Comparison of ENCODE assay signal across 1 cellular context in genomic region chr14:65239143-65239672, GRCh38.
TF ChIP-seq lines count a peak whose summit lies in the region.

No MANE protein-coding gene starts in this region.

TF ChIP-seq in HepG2, 621 proteins besides CTCF, POLR2A, EP300 and RAD21 (continued from another document):
- TF ChIP-seq MTERF4 (CRISPR knock-in tag; IDR thresholded peaks at IDR 0.05) (no peak), SMARCC2 (IDR thresholded peaks at IDR 0.05) (no peak), TSC22D2 (CRISPR knock-in tag; IDR thresholded peaks at IDR 0.05; ENCODE audit: borderline replicate concordance) (no peak), SMAD9 (CRISPR knock-in tag; IDR thresholded peaks at IDR 0.05) (no peak), ZNF496 (CRISPR knock-in tag; IDR thresholded peaks at IDR 0.05; ENCODE audit: insufficient replicate concordance) (no peak), HCFC1 (IDR thresholded peaks at IDR 0.05; ENCODE audit: low read depth, low read length) (no peak), ATF2 (CRISPR knock-in tag; IDR thresholded peaks at IDR 0.05) (0 out of 2 replicates have a peak, but pooled peaks have one; percentile 41), RAD51 (IDR thresholded peaks at IDR 0.05; ENCODE audit: borderline replicate concordance) (no peak), ZNF256 (CRISPR knock-in tag; conservative IDR thresholded peaks at IDR 0.05) (no peak), SALL1 (CRISPR knock-in tag; IDR thresholded peaks at IDR 0.05) (peak; percentile 34; the same call in 1 of the 2 replicates), NFYC (CRISPR knock-in tag; IDR thresholded peaks at IDR 0.05) (no peak), E2F2 (CRISPR knock-in tag; IDR thresholded peaks at IDR 0.05; ENCODE audit: borderline replicate concordance) (no peak), PPARG (CRISPR knock-in tag; conservative IDR thresholded peaks at IDR 0.05) (peak; percentile 65; the same call in 1 of the 2 replicates), GLI4 (CRISPR knock-in tag; IDR thresholded peaks at IDR 0.05; ENCODE audit: borderline replicate concordance) (no peak), ZNF850 (CRISPR knock-in tag; conservative IDR thresholded peaks at IDR 0.05) (no peak), SMAD3 (CRISPR knock-in tag; IDR thresholded peaks at IDR 0.05) (peak; percentile 27; the same call in 1 of the 2 replicates)
- TF ChIP-seq, protein P1, sequence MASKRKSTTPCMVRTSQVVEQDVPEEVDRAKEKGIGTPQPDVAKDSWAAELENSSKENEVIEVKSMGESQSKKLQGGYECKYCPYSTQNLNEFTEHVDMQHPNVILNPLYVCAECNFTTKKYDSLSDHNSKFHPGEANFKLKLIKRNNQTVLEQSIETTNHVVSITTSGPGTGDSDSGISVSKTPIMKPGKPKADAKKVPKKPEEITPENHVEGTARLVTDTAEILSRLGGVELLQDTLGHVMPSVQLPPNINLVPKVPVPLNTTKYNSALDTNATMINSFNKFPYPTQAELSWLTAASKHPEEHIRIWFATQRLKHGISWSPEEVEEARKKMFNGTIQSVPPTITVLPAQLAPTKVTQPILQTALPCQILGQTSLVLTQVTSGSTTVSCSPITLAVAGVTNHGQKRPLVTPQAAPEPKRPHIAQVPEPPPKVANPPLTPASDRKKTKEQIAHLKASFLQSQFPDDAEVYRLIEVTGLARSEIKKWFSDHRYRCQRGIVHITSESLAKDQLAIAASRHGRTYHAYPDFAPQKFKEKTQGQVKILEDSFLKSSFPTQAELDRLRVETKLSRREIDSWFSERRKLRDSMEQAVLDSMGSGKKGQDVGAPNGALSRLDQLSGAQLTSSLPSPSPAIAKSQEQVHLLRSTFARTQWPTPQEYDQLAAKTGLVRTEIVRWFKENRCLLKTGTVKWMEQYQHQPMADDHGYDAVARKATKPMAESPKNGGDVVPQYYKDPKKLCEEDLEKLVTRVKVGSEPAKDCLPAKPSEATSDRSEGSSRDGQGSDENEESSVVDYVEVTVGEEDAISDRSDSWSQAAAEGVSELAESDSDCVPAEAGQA (IDR thresholded peaks at IDR 0.05; ENCODE audit: low read depth): no peak
- TF ChIP-seq, protein P1 (CRISPR knock-in tag; IDR thresholded peaks at IDR 0.05; ENCODE audit: borderline replicate concordance): no peak
- TF ChIP-seq, protein P2, sequence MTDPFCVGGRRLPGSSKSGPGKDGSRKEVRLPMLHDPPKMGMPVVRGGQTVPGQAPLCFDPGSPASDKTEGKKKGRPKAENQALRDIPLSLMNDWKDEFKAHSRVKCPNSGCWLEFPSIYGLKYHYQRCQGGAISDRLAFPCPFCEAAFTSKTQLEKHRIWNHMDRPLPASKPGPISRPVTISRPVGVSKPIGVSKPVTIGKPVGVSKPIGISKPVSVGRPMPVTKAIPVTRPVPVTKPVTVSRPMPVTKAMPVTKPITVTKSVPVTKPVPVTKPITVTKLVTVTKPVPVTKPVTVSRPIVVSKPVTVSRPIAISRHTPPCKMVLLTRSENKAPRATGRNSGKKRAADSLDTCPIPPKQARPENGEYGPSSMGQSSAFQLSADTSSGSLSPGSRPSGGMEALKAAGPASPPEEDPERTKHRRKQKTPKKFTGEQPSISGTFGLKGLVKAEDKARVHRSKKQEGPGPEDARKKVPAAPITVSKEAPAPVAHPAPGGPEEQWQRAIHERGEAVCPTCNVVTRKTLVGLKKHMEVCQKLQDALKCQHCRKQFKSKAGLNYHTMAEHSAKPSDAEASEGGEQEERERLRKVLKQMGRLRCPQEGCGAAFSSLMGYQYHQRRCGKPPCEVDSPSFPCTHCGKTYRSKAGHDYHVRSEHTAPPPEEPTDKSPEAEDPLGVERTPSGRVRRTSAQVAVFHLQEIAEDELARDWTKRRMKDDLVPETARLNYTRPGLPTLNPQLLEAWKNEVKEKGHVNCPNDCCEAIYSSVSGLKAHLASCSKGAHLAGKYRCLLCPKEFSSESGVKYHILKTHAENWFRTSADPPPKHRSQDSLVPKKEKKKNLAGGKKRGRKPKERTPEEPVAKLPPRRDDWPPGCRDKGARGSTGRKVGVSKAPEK (CRISPR knock-in tag; IDR thresholded peaks at IDR 0.05; ENCODE audit: borderline replicate concordance): peak; percentile 16; the same call in 1 of the 2 replicates
- TF ChIP-seq, protein P3, sequence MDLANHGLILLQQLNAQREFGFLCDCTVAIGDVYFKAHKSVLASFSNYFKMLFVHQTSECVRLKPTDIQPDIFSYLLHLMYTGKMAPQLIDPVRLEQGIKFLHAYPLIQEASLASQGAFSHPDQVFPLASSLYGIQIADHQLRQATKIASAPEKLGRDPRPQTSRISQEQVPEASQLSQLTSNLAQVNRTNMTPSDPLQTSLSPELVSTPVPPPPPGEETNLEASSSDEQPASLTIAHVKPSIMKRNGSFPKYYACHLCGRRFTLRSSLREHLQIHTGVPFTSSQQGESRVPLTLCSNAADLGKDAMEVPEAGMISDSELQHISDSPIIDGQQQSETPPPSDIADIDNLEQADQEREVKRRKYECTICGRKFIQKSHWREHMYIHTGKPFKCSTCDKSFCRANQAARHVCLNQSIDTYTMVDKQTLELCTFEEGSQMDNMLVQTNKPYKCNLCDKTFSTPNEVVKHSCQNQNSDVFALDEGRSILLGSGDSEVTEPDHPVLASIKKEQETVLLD (CRISPR knock-in tag; IDR thresholded peaks at IDR 0.05; ENCODE audit: low read depth): no peak
